Comparison of ENCODE assay signal across 24 cellular contexts in genomic region chr13:75929074-75929473, GRCh38.
"Had no signal": no experiment of that assay in that cellular context is flagged by ENCODE, and none has a peak within 500 bp of the region (broad histone marks: within the 10 kb centered on the region; RNA-seq: fewer than 3 reads in every experiment).

No MANE protein-coding gene starts in this region.

- H3K27ac ChIP-seq: colonic mucosa, coronary artery, dorsolateral prefrontal cortex, epithelial cell of prostate, esophagus muscularis mucosa, esophagus squamous epithelium, foreskin keratinocyte, gastrocnemius medialis, gastroesophageal sphincter, heart left ventricle, heart right ventricle had no signal

- DNase-seq: colonic mucosa; cortex of kidney; dermis blood vessel endothelial cell; dorsolateral prefrontal cortex; effector CD4-positive, alpha-beta T cell; effector CD8-positive, alpha-beta T cell; effector memory CD4-positive, alpha-beta T cell; effector memory CD8-positive, alpha-beta T cell; endodermal cell; erythroblast; esophagus squamous epithelium; foreskin fibroblast; foreskin keratinocyte; foreskin melanocyte; gastrocnemius medialis; glutamatergic neuron; head of caudate nucleus; heart left ventricle; heart right ventricle had no signal

- H3K4me3 ChIP-seq: colonic mucosa, coronary artery, dorsolateral prefrontal cortex, esophagus muscularis mucosa, esophagus squamous epithelium, gastrocnemius medialis, gastroesophageal sphincter, heart left ventricle, heart right ventricle had no signal

- H3K9me3 ChIP-seq: colonic mucosa, esophagus muscularis mucosa, esophagus squamous epithelium, gastrocnemius medialis, gastroesophageal sphincter had no signal

- H3K27me3 ChIP-seq: colonic mucosa, dorsolateral prefrontal cortex, esophagus muscularis mucosa, esophagus squamous epithelium, foreskin keratinocyte, gastrocnemius medialis, gastroesophageal sphincter, heart left ventricle, heart right ventricle had no signal

- H3K36me3 ChIP-seq: colonic mucosa, esophagus muscularis mucosa, esophagus squamous epithelium, gastrocnemius medialis, gastroesophageal sphincter, heart left ventricle, heart right ventricle had no signal

- H3K4me1 ChIP-seq: colonic mucosa, esophagus squamous epithelium, foreskin keratinocyte, gastrocnemius medialis, heart left ventricle, heart right ventricle had no signal

- ATAC-seq: effector memory CD8-positive, alpha-beta T cell; esophagus mucosa; foreskin keratinocyte; gastrocnemius medialis; gastroesophageal sphincter; heart left ventricle; heart right ventricle had no signal
